Comparison of ENCODE assay signal across 8 cellular contexts in the genomic region with DNA sequence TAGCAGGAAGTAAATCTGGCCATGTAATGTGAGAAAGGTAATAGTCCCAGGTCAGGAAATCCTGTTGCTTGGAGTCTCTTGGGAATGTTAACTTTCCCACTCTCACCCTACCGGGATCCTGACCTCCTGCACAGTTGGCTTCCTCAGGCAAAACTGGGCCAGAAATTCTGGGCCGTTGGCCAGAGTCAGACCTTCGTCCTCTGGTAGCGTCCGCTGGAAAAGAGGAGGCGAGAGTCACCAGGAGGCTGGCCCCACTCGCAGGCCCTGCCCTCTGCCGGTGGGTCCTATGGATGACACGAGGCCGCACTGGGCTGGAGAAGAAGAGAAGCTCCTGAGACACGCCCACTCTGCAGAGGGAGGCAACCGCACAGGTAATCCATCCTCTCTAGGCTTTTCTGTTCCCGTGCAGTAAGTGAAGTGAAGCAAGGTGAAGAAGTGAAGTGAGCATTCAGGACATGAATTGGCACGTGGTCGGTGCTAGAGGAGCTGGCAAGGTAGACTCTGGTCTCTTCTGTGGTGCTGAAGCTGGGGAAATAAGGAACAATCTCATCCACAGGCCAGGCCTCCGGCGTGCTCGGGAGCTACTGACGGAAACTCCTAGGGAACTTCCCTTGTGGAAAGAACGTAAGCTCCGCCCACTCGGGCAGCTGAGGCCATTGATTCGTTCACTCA.
A peak's percentile ranks its signal among the peaks of the same experiment; 100 is the strongest.
DNase-seq lines count a peak whose midpoint lies in the region; ATAC-seq and TF ChIP-seq lines count a peak whose summit lies in the region.

No MANE protein-coding gene starts in this region.

- intact Hi-C loops in colonic mucosa (cut with DNase I) (loop anchor here (10.0 kb wide), 1 partner anchor 208 kb away; the partner anchor contains the start of gene INHBB), left lung (cut with DNase I) (no loop called here)

- H3K4me3 ChIP-seq in colonic mucosa (no peak overlapping the region), left lung (no peak overlapping the region), subcutaneous abdominal adipose tissue (ENCODE audit: low read depth in 1 of 5, low read length in 5 of 5) (peak overlapping the region in 4 of 5 donors; percentile 27 to 40 (median 38))

- H3K27me3 ChIP-seq in colonic mucosa, result no peaks in the 10 kb centered on the region
- H3K27me3 ChIP-seq in left lung, result no peaks in the 10 kb centered on the region
- H3K27me3 ChIP-seq in subcutaneous abdominal adipose tissue (ENCODE audit: control insufficient read depth in 5 of 5, insufficient read depth in 4 of 5, low read length in 5 of 5), result no peaks in the 10 kb centered on the region

- H3K4me1 ChIP-seq in colonic mucosa, result peaks cover 8% of the 10 kb centered on the region
- H3K4me1 ChIP-seq in left lung, result peaks cover 4 to 7% of the 10 kb centered on the region in 2 donors
- H3K4me1 ChIP-seq in subcutaneous abdominal adipose tissue (ENCODE audit: control insufficient read depth in 5 of 5, insufficient read depth in 5 of 5, low read length in 5 of 5), result peaks cover 27 to 46% (median 39%) of the 10 kb centered on the region in 5 donors

- H3K9ac ChIP-seq in colonic mucosa (ENCODE audit: low read depth in 2 of 2, low read length in 2 of 2) (no peak overlapping the region), subcutaneous abdominal adipose tissue (ENCODE audit: low read length in 5 of 5) (peak overlapping the region in 3 of 5 donors; percentile 32 to 69 (median 55))

- H3K9me3 ChIP-seq in colonic mucosa, result no peaks in the 10 kb centered on the region
- H3K9me3 ChIP-seq in left lung, result no peaks in the 10 kb centered on the region
- no peaks in the 10 kb centered on the region for H3K9me3 ChIP-seq in subcutaneous abdominal adipose tissue (ENCODE audit: control insufficient read depth in 5 of 5, low read length in 5 of 5)

- H3K27ac ChIP-seq in colonic mucosa (no peak overlapping the region), left lung (no peak overlapping the region), subcutaneous abdominal adipose tissue (ENCODE audit: low read depth, low read length) (peak overlapping the region; percentile 85)

- H3K36me3 ChIP-seq in colonic mucosa (no peaks in the 10 kb centered on the region), left lung (no peaks in the 10 kb centered on the region), subcutaneous abdominal adipose tissue (ENCODE audit: control insufficient read depth in 5 of 5, insufficient read depth in 5 of 5, low read length in 5 of 5) (no peaks in the 10 kb centered on the region)

- TF ChIP-seq CTCF in colonic mucosa (IDR thresholded peaks at IDR 0.05) (peak; percentile 42), left lung (IDR thresholded peaks at IDR 0.05) (peak; percentile 52 to 66)

- DNase-seq in AG20443 (ENCODE audit: low spot score), result peak; percentile 80
- peak; percentile 57 for DNase-seq in HCEC 1CT
- DNase-seq in NOMO-1 treated with DMSO at 0.1 percent for 48 hours (lab: John Stamatoyannopoulos, UW; ENCODE audit: unreplicated experiment), result peak; percentile 40
- DNase-seq in colonic mucosa, result peak; percentile 87
- DNase-seq in left lung, result peak; percentile 79 to 90

- ATAC-seq in left lung, result peak; percentile 98
- no peak for ATAC-seq in GM19397 (IDR thresholded peaks at IDR 0.05; ENCODE audit: unreplicated experiment)
- no peak for ATAC-seq in HG03135 (IDR thresholded peaks at IDR 0.05; ENCODE audit: unreplicated experiment)

Comparison
In these comparisons a context has a peak if more than half of its experiments do, and no peak if none do; other contexts are left out.
1. H3K4me3 ChIP-seq: peak in subcutaneous abdominal adipose tissue (4 of 5); none in colonic mucosa (single experiment) and left lung (0 of 2).
2. H3K9ac ChIP-seq: peak in subcutaneous abdominal adipose tissue (3 of 5); none in colonic mucosa (0 of 2).
3. Peak in every context shown above with its lines, with median percentiles within 50 percentile points of each other: DNase-seq.